ENCODE assay signal across 31 cellular contexts in genomic region chr3:46593979-46594378, GRCh38. TPM values are rescaled to one million over a fixed set of nuclear protein-coding genes. Genes with fewer than 3 reads are reported as not detected.
"Had no signal": no experiment of that assay in that cellular context is flagged by ENCODE, and none has a peak within 500 bp of the region (broad histone marks: within the 10 kb centered on the region; RNA-seq: fewer than 3 reads in every experiment).

No MANE protein-coding gene starts in this region.

- H3K9me3 ChIP-seq: left lung, lower lobe of right lung, pancreas, prostate gland, suprapubic skin, thoracic aorta, tibial artery, upper lobe of right lung had no signal

- ATAC-seq: left cardiac atrium; left lung; lower lobe of right lung; naive thymus-derived CD8-positive, alpha-beta T cell; pancreas; right cardiac atrium; sciatic nerve; stimulated activated effector memory CD8-positive, alpha-beta T cell treated with anti-CD3 and anti-CD28 coated beads, Interleukin-12 subunit alpha, Interleukin-12 subunit beta, amount 100 ng/mL, for 72 hours; upper lobe of right lung had no signal

- H3K27ac ChIP-seq: left lung, lower lobe of right lung, pancreas, prostate gland, spleen, suprapubic skin, thoracic aorta, tibial artery, upper lobe of right lung had no signal

- H3K4me1 ChIP-seq: left lung, lower lobe of right lung, pancreas, prostate gland, spleen, tibial artery, upper lobe of right lung had no signal

- H3K36me3 ChIP-seq: left lung, lower lobe of right lung, pancreas, prostate gland, spleen, suprapubic skin, thoracic aorta, tibial artery, upper lobe of right lung had no signal

- H3K27me3 ChIP-seq: left lung, pancreas, spleen, suprapubic skin, tibial artery, upper lobe of right lung had no signal

- FAIRE-seq: keratinocyte, pancreas, small intestine, urothelium cell line had no signal

- DNase-seq: hippocampal formation; kidney glomerular epithelial cell; left cardiac atrium; left lung; lower lobe of right lung; mammary epithelial cell; mesenchymal stem cell; naive thymus-derived CD8-positive, alpha-beta T cell; nucleus accumbens; pancreas; posterior cingulate gyrus; retina; right cardiac atrium; small intestine; spleen; stimulated activated CD4-positive, alpha-beta T cell treated with anti-CD3 and anti-CD28 coated beads, Interleukin-4, amount 100 ng/mL, for 24 hours; stimulated activated naive CD4-positive, alpha-beta T cell; tibial artery; trophoblast cell; upper lobe of right lung had no signal

- H3K4me3 ChIP-seq: left lung, lower lobe of right lung, pancreas, prostate gland, spleen, suprapubic skin, thoracic aorta, tibial artery, upper lobe of right lung had no signal

RNA-seq across cellular contexts. Expression of gene FAM240A, which starts 18.3 kb away (rescaled TPM):
- total RNA-seq: left cardiac atrium; left lung; liver; lower lobe of right lung; mammary epithelial cell; mucosa of gallbladder; naive thymus-derived CD8-positive, alpha-beta T cell; neural crest cell; pancreas; right cardiac atrium; sciatic nerve; spleen; subcutaneous adipose tissue; thoracic aorta; upper lobe of right lung had no signal
- polyA plus RNA-seq: keratinocyte; liver; mammary epithelial cell; naive thymus-derived CD8-positive, alpha-beta T cell; pancreas; right cardiac atrium; small intestine had no signal

RNA-seq across cellular contexts. Expression of gene LRRC2, which starts 27.9 kb away (rescaled TPM):
- polyA plus RNA-seq: naive thymus-derived CD8-positive, alpha-beta T cell had no signal
